Comparison of ENCODE assay signal across 27 cellular contexts in genomic region chr18:24540896-24541295, GRCh38.
"Had no signal": no experiment of that assay in that cellular context is flagged by ENCODE, and none has a peak within 500 bp of the region (broad histone marks: within the 10 kb centered on the region; RNA-seq: fewer than 3 reads in every experiment).

No MANE protein-coding gene starts in this region.

- FAIRE-seq: islet of Langerhans, kidney, small intestine had no signal

- H3K27ac ChIP-seq: left ventricle myocardium inferior, ovary, prostate gland, sigmoid colon, spleen, suprapubic skin, thyroid gland, transverse colon, upper lobe of left lung, vagina had no signal

- H3K4me1 Mint-ChIP-seq: immature natural killer cell; naive B cell; natural killer cell; stimulated activated effector memory CD8-positive, alpha-beta T cell treated with anti-CD3 and anti-CD28 coated beads, Interleukin-12 subunit alpha, Interleukin-12 subunit beta, amount 100 ng/mL, for 72 hours had no signal

- H3K27me3 ChIP-seq: ovary, sigmoid colon, spleen, thyroid gland, transverse colon, upper lobe of left lung, vagina had no signal

- H3K36me3 ChIP-seq: left ventricle myocardium inferior, ovary, prostate gland, sigmoid colon, spleen, suprapubic skin, thyroid gland, transverse colon, upper lobe of left lung, vagina had no signal

- H3K9me3 Mint-ChIP-seq: immature natural killer cell; mesothelial cell of epicardium; naive B cell; natural killer cell; stimulated activated effector memory CD8-positive, alpha-beta T cell treated with anti-CD3 and anti-CD28 coated beads, Interleukin-12 subunit alpha, Interleukin-12 subunit beta, amount 100 ng/mL, for 72 hours; stimulated activated naive CD8-positive, alpha-beta T cell treated with anti-CD3 and anti-CD28 coated beads, Interleukin-15, Interleukin-2, amounts not matched to agents 100 ng/mL and 50 ng/mL, for 24 hours had no signal

- H3K4me1 ChIP-seq: left ventricle myocardium inferior, prostate gland, sigmoid colon, spleen, suprapubic skin, thyroid gland, upper lobe of left lung, vagina had no signal

- H3K4me3 Mint-ChIP-seq: immature natural killer cell; mesothelial cell of epicardium; naive B cell; natural killer cell; stimulated activated effector memory CD8-positive, alpha-beta T cell treated with anti-CD3 and anti-CD28 coated beads, Interleukin-12 subunit alpha, Interleukin-12 subunit beta, amount 100 ng/mL, for 72 hours; stimulated activated naive CD8-positive, alpha-beta T cell treated with anti-CD3 and anti-CD28 coated beads, Interleukin-15, Interleukin-2, amounts not matched to agents 100 ng/mL and 50 ng/mL, for 24 hours had no signal

- H3K27ac Mint-ChIP-seq: immature natural killer cell; mesothelial cell of epicardium; natural killer cell; stimulated activated effector memory CD8-positive, alpha-beta T cell treated with anti-CD3 and anti-CD28 coated beads, Interleukin-12 subunit alpha, Interleukin-12 subunit beta, amount 100 ng/mL, for 72 hours; stimulated activated naive CD8-positive, alpha-beta T cell treated with anti-CD3 and anti-CD28 coated beads, Interleukin-15, Interleukin-2, amounts not matched to agents 100 ng/mL and 50 ng/mL, for 24 hours had no signal

- H3K36me3 Mint-ChIP-seq: immature natural killer cell; mesothelial cell of epicardium; naive B cell; natural killer cell; stimulated activated effector memory CD8-positive, alpha-beta T cell treated with anti-CD3 and anti-CD28 coated beads, Interleukin-12 subunit alpha, Interleukin-12 subunit beta, amount 100 ng/mL, for 72 hours had no signal

- ATAC-seq: natural killer cell; right cardiac atrium; stimulated activated effector memory CD8-positive, alpha-beta T cell treated with anti-CD3 and anti-CD28 coated beads, Interleukin-12 subunit alpha, Interleukin-12 subunit beta, amount 100 ng/mL, for 72 hours had no signal

- H3K9me3 ChIP-seq: left ventricle myocardium inferior, ovary, prostate gland, sigmoid colon, spleen, suprapubic skin, thyroid gland, transverse colon, upper lobe of left lung, vagina had no signal

- DNase-seq: hypothalamus; immature natural killer cell; kidney; left ventricle myocardium inferior; mesendoderm; naive B cell; natural killer cell; ovary; posterior cingulate gyrus; retina; right cardiac atrium; sigmoid colon; small intestine; spleen; stimulated activated CD4-positive, alpha-beta T cell treated with anti-CD3 and anti-CD28 coated beads, Interleukin-4, amount 100 ng/mL, for 24 hours; stimulated activated naive CD4-positive, alpha-beta T cell; thyroid gland; transverse colon; upper lobe of left lung had no signal

- H3K4me3 ChIP-seq: left ventricle myocardium inferior, lung, ovary, prostate gland, sigmoid colon, spleen, suprapubic skin, thyroid gland, transverse colon, upper lobe of left lung, vagina had no signal
